16 cellular contexts compared by ENCODE assay signal in genomic region chr7:26444554-26444953, GRCh38.
A peak's percentile ranks its signal among the peaks of the same experiment; 100 is the strongest.
DNase-seq lines count a peak whose midpoint lies in the region; ATAC-seq and TF ChIP-seq lines count a peak whose summit lies in the region.
"Had no signal": no experiment of that assay in that cellular context is flagged by ENCODE, and none has a peak within 500 bp of the region (broad histone marks: within the 10 kb centered on the region; RNA-seq: fewer than 3 reads in every experiment).

No MANE protein-coding gene starts in this region.

- peaks cover 9% of the 10 kb centered on the region for H3K27me3 Mint-ChIP-seq in memory B cell
- H3K27me3 Mint-ChIP-seq in activated CD8-positive, alpha-beta T cell treated with anti-CD3 and anti-CD28 coated beads for 36 hours: peaks cover 13% of the 10 kb centered on the region

- H3K4me1 Mint-ChIP-seq in memory B cell: no peaks in the 10 kb centered on the region
- no peaks in the 10 kb centered on the region for H3K4me1 Mint-ChIP-seq in activated CD8-positive, alpha-beta T cell treated with anti-CD3 and anti-CD28 coated beads for 36 hours (ENCODE audit: low read depth)
- H3K4me1 Mint-ChIP-seq: CD4-positive, CD25-positive, alpha-beta regulatory T cell had no signal

- TF ChIP-seq CTCF in activated CD8-positive, alpha-beta T cell treated with anti-CD3 and anti-CD28 coated beads for 36 hours (IDR thresholded peaks at IDR 0.05): no peak

- in situ Hi-C loops in KBM-7 (cut with MboI; ENCODE audit: low pct_unique_long_range_greater_than_20kb, low sequenced_read_pairs): no loop called here

- intact Hi-C loops in activated CD8-positive, alpha-beta T cell treated with anti-CD3 and anti-CD28 coated beads for 36 hours (cut with micrococcal nuclease): no loop called here

- POLR2A ChIA-PET in activated CD8-positive, alpha-beta T cell treated with anti-CD3 and anti-CD28 coated beads for 36 hours (lab: Charles Lee): no interaction called here

- no peaks in the 10 kb centered on the region for H3K36me3 Mint-ChIP-seq in memory B cell
- H3K36me3 Mint-ChIP-seq in activated CD8-positive, alpha-beta T cell treated with anti-CD3 and anti-CD28 coated beads for 36 hours (ENCODE audit: low read depth): no peaks in the 10 kb centered on the region
- H3K36me3 Mint-ChIP-seq: CD4-positive, CD25-positive, alpha-beta regulatory T cell; CD8-positive, alpha-beta T cell had no signal

- ATAC-seq in memory B cell (ENCODE audit: low read depth): peak; percentile 55
- no peak for ATAC-seq in HG02884 (IDR thresholded peaks at IDR 0.05; ENCODE audit: unreplicated experiment)
- ATAC-seq in GM19395 (IDR thresholded peaks at IDR 0.05; ENCODE audit: unreplicated experiment): no peak
- ATAC-seq in activated CD8-positive, alpha-beta T cell treated with anti-CD3 and anti-CD28 coated beads for 36 hours: no peak
- ATAC-seq: CD8-positive, alpha-beta T cell; HCT116 had no signal

- CTCF ChIA-PET in activated CD8-positive, alpha-beta T cell treated with anti-CD3 and anti-CD28 coated beads for 36 hours (lab: Charles Lee): no interaction called here

- no peak overlapping the region for H3K4me3 Mint-ChIP-seq in memory B cell
- H3K4me3 Mint-ChIP-seq in activated CD8-positive, alpha-beta T cell treated with anti-CD3 and anti-CD28 coated beads for 36 hours: no peak overlapping the region
- H3K4me3 Mint-ChIP-seq: CD4-positive, CD25-positive, alpha-beta regulatory T cell; CD8-positive, alpha-beta T cell; GM23338; H9; HFFc6 had no signal

- H3K9me3 Mint-ChIP-seq in memory B cell: no peaks in the 10 kb centered on the region
- H3K9me3 Mint-ChIP-seq in activated CD8-positive, alpha-beta T cell treated with anti-CD3 and anti-CD28 coated beads for 36 hours: no peaks in the 10 kb centered on the region
- H3K9me3 Mint-ChIP-seq: CD4-positive, CD25-positive, alpha-beta regulatory T cell; CD8-positive, alpha-beta T cell; GM23338; H9 had no signal

- DNase-seq in KBM-7 (peak; percentile 11), NCI-H69 (lab: John Stamatoyannopoulos, UW) (peak; percentile 27), memory B cell (ENCODE audit: low spot score in 2 of 2) (no peak), NCI-H446 treated with DMSO at 0.1 percent for 48 hours (lab: John Stamatoyannopoulos, UW) (no peak)
- DNase-seq in activated CD8-positive, alpha-beta T cell treated with anti-CD3 and anti-CD28 coated beads for 36 hours: no peak
- DNase-seq: Caco-2; CD4-positive, CD25-positive, alpha-beta regulatory T cell; CD8-positive, alpha-beta T cell; DMS153; DND-41; H9; HFFc6 had no signal

- H3K27ac Mint-ChIP-seq in memory B cell: no peak overlapping the region
- no peak overlapping the region for H3K27ac Mint-ChIP-seq in activated CD8-positive, alpha-beta T cell treated with anti-CD3 and anti-CD28 coated beads for 36 hours
- H3K27ac Mint-ChIP-seq: CD8-positive, alpha-beta T cell; GM23338; H9; HFFc6 had no signal

Comparison
In these comparisons a context has a peak if more than half of its experiments do, and no peak if none do; other contexts are left out.
1. DNase-seq: peak in KBM-7 (single experiment) and NCI-H69 (single experiment); none in memory B cell (0 of 2), NCI-H446 treated with DMSO at 0.1 percent for 48 hours (single experiment) and activated CD8-positive, alpha-beta T cell treated with anti-CD3 and anti-CD28 coated beads for 36 hours (single experiment).